In genomic region chr1:235259133-235259778, GRCh38 we compare ENCODE assay signal across 13 cellular contexts.
DNase-seq lines count a peak whose midpoint lies in the region; ATAC-seq, FAIRE-seq and TF ChIP-seq lines count a peak whose summit lies in the region.
"Had no signal": no experiment of that assay in that cellular context is flagged by ENCODE, and none has a peak within 500 bp of the region (broad histone marks: within the 10 kb centered on the region; RNA-seq: fewer than 3 reads in every experiment).

No MANE protein-coding gene starts in this region.

- in situ Hi-C loops in transverse colon (cut with MboI; ENCODE audit: low pct_ligation_motif_present in 1 of 4, low pct_unique_long_range_greater_than_20kb in 1 of 4, low sequenced_read_pairs in 3 of 4): loop anchor here in 2 of 4 donors (10.0 kb wide), 1 partner anchor 156 kb away; no protein-coding TSS in a partner anchor

- TF ChIP-seq EP300 in transverse colon (IDR thresholded peaks at IDR 0.05; ENCODE audit: low read depth): no peak

- FAIRE-seq in GM12892 (lab: Jason Lieb, UNC): peak; percentile 51

- TF ChIP-seq POLR2A in GM12892 (IDR thresholded peaks at IDR 0.05; ENCODE audit: low read depth, low read length) (no peak), transverse colon (IDR thresholded peaks at IDR 0.05) (no peak)

- H3K9me3 ChIP-seq in transverse colon: no peaks in the 10 kb centered on the region
- H3K9me3 ChIP-seq: Peyer's patch had no signal

- no peak overlapping the region for H3K4me3 ChIP-seq in transverse colon
- H3K4me3 ChIP-seq: Peyer's patch had no signal

- peaks cover 0 to 30% (median 10%) of the 10 kb centered on the region in 4 donors for H3K4me1 ChIP-seq in transverse colon

- intact Hi-C loops in transverse colon (cut with DNase I; ENCODE audit: low total_unique reads): loop anchor here (10.0 kb wide), 1 partner anchor 66 kb away; the partner anchor contains the start of genes ARID4B and GGPS1

- H3K27me3 ChIP-seq in transverse colon: no peaks in the 10 kb centered on the region
- H3K27me3 ChIP-seq: Peyer's patch had no signal

- TF ChIP-seq CTCF in VCaP (conservative IDR thresholded peaks at IDR 0.05): no peak
- TF ChIP-seq CTCF in GM20000 (IDR thresholded peaks at IDR 0.05; ENCODE audit: extremely low read depth, missing control alignments): no peak
- no peak for TF ChIP-seq CTCF in transverse colon (IDR thresholded peaks at IDR 0.05)

- no peak for DNase-seq in GM12892 (ENCODE audit: insufficient read length)
- peak; percentile 34 for DNase-seq in medulla oblongata (ENCODE audit: extremely low spot score)
- DNase-seq in GM20000 (ENCODE audit: low spot score): no peak
- DNase-seq in transverse colon: no peak
- no peak for DNase-seq in SK-N-DZ (ENCODE audit: low spot score)
- DNase-seq: effector memory CD4-positive, alpha-beta T cell; NCI-H1048; Peyer's patch; retina; stimulated activated CD8-positive, alpha-beta memory T cell treated with anti-CD3 and anti-CD28 coated beads, Interleukin-4, amount 100 ng/mL, for 48 hours had no signal

- peak overlapping the region; percentile 7; the same call in 1 of the 2 replicates for H3K27ac ChIP-seq in VCaP
- H3K27ac ChIP-seq in transverse colon: no peak overlapping the region
- H3K27ac ChIP-seq: Peyer's patch had no signal

- ATAC-seq in HG02610 (IDR thresholded peaks at IDR 0.05; ENCODE audit: unreplicated experiment) (peak; percentile 81), HG03571 (IDR thresholded peaks at IDR 0.05; ENCODE audit: unreplicated experiment) (no peak)

- 94% methylated on average over 1 of the region's 1 CpG; no CpG with 5 or more reads in 1 of the 2 donors for WGBS in transverse colon (ENCODE audit: low coverage in 1 of 2), 2 donors

- no peaks in the 10 kb centered on the region for H3K36me3 ChIP-seq in transverse colon
